ENCODE assay signal across 1 cellular context in genomic region chr19:15379083-15379995, GRCh38.
TF ChIP-seq lines count a peak whose summit lies in the region.

AKAP8 (minus strand) TSS chr19:15379787; CDS start chr19:15379731, 56 bp downstream.

TF ChIP-seq in HepG2, 621 proteins besides CTCF, POLR2A, EP300 and RAD21 (continued from another document and continues in another):
- no peak for TF ChIP-seq ZBTB20 (CRISPR knock-in tag; IDR thresholded peaks at IDR 0.05; ENCODE audit: borderline replicate concordance, low read depth)
- no peak for TF ChIP-seq ZNF615 (CRISPR knock-in tag; IDR thresholded peaks at IDR 0.05; ENCODE audit: borderline replicate concordance)
- TF ChIP-seq STAT5B (CRISPR knock-in tag; IDR thresholded peaks at IDR 0.05), result no peak
- TF ChIP-seq ZBTB21 (CRISPR knock-in tag; IDR thresholded peaks at IDR 0.05), result no peak
- no peak; the same call in 1 of the 2 replicates for TF ChIP-seq ZNF350 (CRISPR knock-in tag; IDR thresholded peaks at IDR 0.05; ENCODE audit: borderline replicate concordance, low read depth)
- no peak; the same call in 1 of the 2 replicates for TF ChIP-seq HINFP (CRISPR knock-in tag; IDR thresholded peaks at IDR 0.05; ENCODE audit: low read depth)
- no peak for TF ChIP-seq ZNF282 (IDR thresholded peaks at IDR 0.05; ENCODE audit: partially characterized antibody)
- TF ChIP-seq ZNF331 (CRISPR knock-in tag; IDR thresholded peaks at IDR 0.05), result peak; percentile 60; the same call in 1 of the 2 replicates
- TF ChIP-seq PLSCR1 (CRISPR knock-in tag; IDR thresholded peaks at IDR 0.05; ENCODE audit: borderline replicate concordance), result no peak
- TF ChIP-seq MED8 (CRISPR knock-in tag; IDR thresholded peaks at IDR 0.05; ENCODE audit: insufficient replicate concordance), result peak; percentile 6
- peak; percentile 75; the same call in 1 of the 2 replicates for TF ChIP-seq ZNF558 (CRISPR knock-in tag; IDR thresholded peaks at IDR 0.05; ENCODE audit: borderline replicate concordance)
- peak; percentile 86 for TF ChIP-seq POLR2G (IDR thresholded peaks at IDR 0.05; ENCODE audit: low read depth, low read length)
- peak; percentile 87 for TF ChIP-seq ZNF205 (CRISPR knock-in tag; IDR thresholded peaks at IDR 0.05)
- TF ChIP-seq ZNF567 (CRISPR knock-in tag; IDR thresholded peaks at IDR 0.05; ENCODE audit: borderline replicate concordance), result no peak; the same call in 1 of the 2 replicates
- TF ChIP-seq TARDBP (CRISPR knock-in tag; IDR thresholded peaks at IDR 0.05), result no peak
- TF ChIP-seq MZF1 (CRISPR knock-in tag; IDR thresholded peaks at IDR 0.05; ENCODE audit: borderline replicate concordance), result no peak
- no peak for TF ChIP-seq GPN1 (CRISPR knock-in tag; IDR thresholded peaks at IDR 0.05; ENCODE audit: borderline replicate concordance)
- no peak for TF ChIP-seq NR2F6 (IDR thresholded peaks at IDR 0.05)
- TF ChIP-seq NR2F6 (CRISPR knock-in tag; IDR thresholded peaks at IDR 0.05), result no peak; the same call in 1 of the 2 replicates
- TF ChIP-seq PBX3 (CRISPR knock-in tag; IDR thresholded peaks at IDR 0.05; ENCODE audit: borderline replicate concordance), result no peak; the same call in 1 of the 2 replicates
- 0 out of 2 replicates have a peak, but pooled peaks have one; percentile 11 for TF ChIP-seq MYPOP (CRISPR knock-in tag; IDR thresholded peaks at IDR 0.05)
- no peak for TF ChIP-seq TP53 (CRISPR knock-in tag; conservative IDR thresholded peaks at IDR 0.05)
- TF ChIP-seq DR1 (CRISPR knock-in tag; IDR thresholded peaks at IDR 0.05), result peak; percentile 75; the same call in 1 of the 2 replicates
- TF ChIP-seq ZNF224 (CRISPR knock-in tag; IDR thresholded peaks at IDR 0.05), result no peak
- TF ChIP-seq ZSCAN25 (CRISPR knock-in tag; IDR thresholded peaks at IDR 0.05), result peak; percentile 68; the same call in 1 of the 2 replicates
- TF ChIP-seq LRRFIP1 (CRISPR knock-in tag; conservative IDR thresholded peaks at IDR 0.05), result no peak
- no peak for TF ChIP-seq KDM3A (CRISPR knock-in tag; IDR thresholded peaks at IDR 0.05; ENCODE audit: low read depth)
- TF ChIP-seq CREM (IDR thresholded peaks at IDR 0.05), result peak; percentile 92
- TF ChIP-seq CREM (CRISPR knock-in tag; IDR thresholded peaks at IDR 0.05), result peak; percentile 39; the same call in 1 of the 2 replicates
- 0 out of 2 replicates have a peak, but pooled peaks have one; percentile 47 for TF ChIP-seq ZNF646 (CRISPR knock-in tag; IDR thresholded peaks at IDR 0.05)
- peak; percentile 61 for TF ChIP-seq PATZ1 (CRISPR knock-in tag; IDR thresholded peaks at IDR 0.05)
- TF ChIP-seq SKI (IDR thresholded peaks at IDR 0.05; ENCODE audit: partially characterized antibody), result no peak
- no peak for TF ChIP-seq TRIM22 (IDR thresholded peaks at IDR 0.05)
- TF ChIP-seq CENPT (CRISPR knock-in tag; IDR thresholded peaks at IDR 0.05; ENCODE audit: low read depth), result no peak
- TF ChIP-seq ARID2 (CRISPR knock-in tag; IDR thresholded peaks at IDR 0.05; ENCODE audit: borderline replicate concordance), result no peak
- TF ChIP-seq NR3C1 (CRISPR knock-in tag; IDR thresholded peaks at IDR 0.05), result no peak
- TF ChIP-seq CSRNP1 (CRISPR knock-in tag; IDR thresholded peaks at IDR 0.05), result no peak
- peak; percentile 55; the same call in 1 of the 2 replicates for TF ChIP-seq EEA1 (CRISPR knock-in tag; IDR thresholded peaks at IDR 0.05; ENCODE audit: borderline replicate concordance)
- TF ChIP-seq SMAD1 (CRISPR knock-in tag; IDR thresholded peaks at IDR 0.05; ENCODE audit: borderline replicate concordance, low read depth), result peak; percentile 29; the same call in 1 of the 2 replicates
- no peak; the same call in 1 of the 2 replicates for TF ChIP-seq ZNF235 (CRISPR knock-in tag; IDR thresholded peaks at IDR 0.05; ENCODE audit: borderline replicate concordance)
- TF ChIP-seq KLF9 (CRISPR knock-in tag; IDR thresholded peaks at IDR 0.05; ENCODE audit: low read depth), result no peak
- 0 out of 2 replicates have a peak, but pooled peaks have one; percentile 5 for TF ChIP-seq ZNF841 (CRISPR knock-in tag; IDR thresholded peaks at IDR 0.05; ENCODE audit: borderline replicate concordance)
